In genomic region chr10:88932539-88933256, GRCh38 we compare ENCODE assay signal across 8 cellular contexts. TPM values are rescaled to one million over a fixed set of nuclear protein-coding genes. Genes with fewer than 3 reads are reported as not detected.
DNase-seq lines count a peak whose midpoint lies in the region; ATAC-seq, FAIRE-seq and TF ChIP-seq lines count a peak whose summit lies in the region.

No MANE protein-coding gene starts in this region.

- intact Hi-C loops in A673 (cut with micrococcal nuclease; ENCODE audit: unreplicated experiment) (loop anchor here (1.0 to 10.0 kb wide), 4 partner anchors 52 to 366 kb away; partner anchors contain the start of gene STAMBPL1), stomach (cut with DNase I; ENCODE audit: low total_unique reads) (loop anchor here (5.0 kb wide), 1 partner anchor 95 kb away; no protein-coding TSS in a partner anchor)

- H3K27me3 ChIP-seq in A673 (replicated peaks; ENCODE audit: insufficient read depth, low read depth, low read length, poor library complexity) (no peaks in the 10 kb centered on the region), stomach (no peaks in the 10 kb centered on the region)

- DNase-seq in A673 (ENCODE audit: low spot score), result peak; percentile 93
- DNase-seq in GM12891 (ENCODE audit: insufficient read length, low spot score), result no peak
- DNase-seq in NCI-H2227 (lab: John Stamatoyannopoulos, UW; ENCODE audit: unreplicated experiment), result peak; percentile 72
- DNase-seq in middle frontal gyrus (ENCODE audit: extremely low spot score, low spot score), result peak; percentile 78
- peak; percentile 32 for DNase-seq in stomach

- no peak for TF ChIP-seq POLR2A in GM12891 (IDR thresholded peaks at IDR 0.05; ENCODE audit: low read depth, low read length)
- no peak for TF ChIP-seq POLR2A in stomach (IDR thresholded peaks at IDR 0.05)

- POLR2A ChIA-PET in A673 (lab: Charles Lee; ENCODE audit: low non-redundant PET), result interaction anchor here (0.5 to 0.9 kb wide), 2 partner anchors 46 to 96 kb away, joined by 3 read pairs; no protein-coding TSS in a partner anchor

- no peak for TF ChIP-seq EP300 in stomach (IDR thresholded peaks at IDR 0.05)

- BruUV-seq in A673 (replicated peaks; lab: Mats Ljungman, UMichigan), result no TSS peak

- ATAC-seq in HG03097 (IDR thresholded peaks at IDR 0.05; ENCODE audit: low FRiP score, unreplicated experiment), result peak; percentile 50
- ATAC-seq in activated CD4-positive, CD25-positive, alpha-beta regulatory T cell treated with anti-CD3 and anti-CD28 coated beads, Interleukin-2, amount 50 U/mL, for 24 hours, result peak; percentile 63 to 68

- H3K4me1 ChIP-seq in A673 (ENCODE audit: insufficient read depth, low read length, poor library complexity, severe bottlenecking) (peaks cover 24% of the 10 kb centered on the region), stomach (peaks cover 13 to 27% (median 16%) of the 10 kb centered on the region in 4 donors)

- CTCF ChIA-PET in A673 (lab: Charles Lee), result interaction anchor here (0.5 to 3.7 kb wide), 13 partner anchors 32 to 368 kb away, joined by 3 to 74 read pairs (median 4); partner anchors contain the start of genes RNLS and STAMBPL1

- H3K36me3 ChIP-seq in A673 (ENCODE audit: insufficient read depth, low read length, poor library complexity, severe bottlenecking), result peaks cover 18% of the 10 kb centered on the region
- H3K36me3 ChIP-seq in stomach, result peaks cover 4 to 27% (median 16%) of the 10 kb centered on the region in 4 donors

- H3K27ac ChIP-seq in A673 (ENCODE audit: low read depth, low read length, poor library complexity, severe bottlenecking) (no peak overlapping the region), stomach (peak overlapping the region in 4 of 5 donors; percentile 47 to 70 (median 54))

- H3K4me3 ChIP-seq in A673 (ENCODE audit: low read depth, low read length, poor library complexity, severe bottlenecking), result no peak overlapping the region
- H3K4me3 ChIP-seq in stomach, result no peak overlapping the region

- peak; percentile 93 for TF ChIP-seq CTCF in A673 (conservative IDR thresholded peaks at IDR 0.05; ENCODE audit: low read depth, low read length)
- peak in 5 of 7 experiments; percentile 87 to 94 (median 92) for TF ChIP-seq CTCF in stomach (IDR thresholded peaks at IDR 0.05)

- peak; percentile 90 for FAIRE-seq in GM12891 (lab: Jason Lieb, UNC)
- FAIRE-seq in endometrium (lab: Jason Lieb, UNC), result peak; percentile 89

- H3K9me3 ChIP-seq in A673 (ENCODE audit: low read depth, low read length, poor library complexity, severe bottlenecking), result no peaks in the 10 kb centered on the region
- no peaks in the 10 kb centered on the region for H3K9me3 ChIP-seq in stomach

- 35 to 52% (median 52%) methylated on average over 7 of the region's 7 CpGs for WGBS in stomach, 5 donors

TF ChIP-seq in GM12891, 5 proteins besides CTCF, POLR2A, EP300 and RAD21:
- TF ChIP-seq POU2F2 (IDR thresholded peaks at IDR 0.05; ENCODE audit: low read depth, low read length) (0 out of 2 replicates have a peak, but pooled peaks have one; percentile 50), PAX5 (IDR thresholded peaks at IDR 0.05; ENCODE audit: insufficient read depth, low read length, severe bottlenecking) (no peak)

RNA-seq across cellular contexts. Expression of gene ACTA2, which starts 19.9 kb away (rescaled TPM):
- total RNA-seq in A673 (2021) (52.2 and 78.4 TPM in 2 replicates), stomach (1,000 to 10,000 TPM in 3 of 5 donors, 100 to 1,000 TPM in 2; 662 to 3,169 (median 1,551) TPM)
- 60.5 TPM for polyA plus RNA-seq in GM12891 (2012; ENCODE audit: low read depth, missing spikeins)
- polyA plus RNA-seq in stomach, result 1,000 to 10,000 TPM in 1 of 3 donors, 100 to 1,000 TPM in 2; 233 to 1,186 (median 339) TPM

RNA-seq across cellular contexts. Expression of gene STAMBPL1, which starts 52.7 kb away (rescaled TPM):
- total RNA-seq in A673 (2021) (61.2 and 71.8 TPM in 2 replicates), stomach (10 to 100 TPM in 3 of 5 donors, 1 to 10 TPM in 2; 6.7 to 40.8 (median 10.7) TPM)
- polyA plus RNA-seq in GM12891 (2012; ENCODE audit: low read depth, missing spikeins), result 14.6 TPM
- 1 to 10 TPM; 3.2 to 7.4 (median 5.2) TPM for polyA plus RNA-seq in stomach

RNA-seq across cellular contexts. Expression of gene FAS, which starts 57.9 kb away (rescaled TPM):
- total RNA-seq in A673 (2021), result 30.4 and 40.3 TPM in 2 replicates
- polyA plus RNA-seq in GM12891 (2012; ENCODE audit: low read depth, missing spikeins), result 47.1 TPM
- total RNA-seq in stomach, result 100 to 1,000 TPM in 1 of 5 donors, 10 to 100 TPM in 3, not detected in 1; 19.3 to 107 (median 46.2) TPM
- polyA plus RNA-seq in stomach, result 1 to 10 TPM; 5.0 to 8.4 (median 5.6) TPM
